Comparison of ENCODE assay signal across 1 cellular context in the genomic region with DNA sequence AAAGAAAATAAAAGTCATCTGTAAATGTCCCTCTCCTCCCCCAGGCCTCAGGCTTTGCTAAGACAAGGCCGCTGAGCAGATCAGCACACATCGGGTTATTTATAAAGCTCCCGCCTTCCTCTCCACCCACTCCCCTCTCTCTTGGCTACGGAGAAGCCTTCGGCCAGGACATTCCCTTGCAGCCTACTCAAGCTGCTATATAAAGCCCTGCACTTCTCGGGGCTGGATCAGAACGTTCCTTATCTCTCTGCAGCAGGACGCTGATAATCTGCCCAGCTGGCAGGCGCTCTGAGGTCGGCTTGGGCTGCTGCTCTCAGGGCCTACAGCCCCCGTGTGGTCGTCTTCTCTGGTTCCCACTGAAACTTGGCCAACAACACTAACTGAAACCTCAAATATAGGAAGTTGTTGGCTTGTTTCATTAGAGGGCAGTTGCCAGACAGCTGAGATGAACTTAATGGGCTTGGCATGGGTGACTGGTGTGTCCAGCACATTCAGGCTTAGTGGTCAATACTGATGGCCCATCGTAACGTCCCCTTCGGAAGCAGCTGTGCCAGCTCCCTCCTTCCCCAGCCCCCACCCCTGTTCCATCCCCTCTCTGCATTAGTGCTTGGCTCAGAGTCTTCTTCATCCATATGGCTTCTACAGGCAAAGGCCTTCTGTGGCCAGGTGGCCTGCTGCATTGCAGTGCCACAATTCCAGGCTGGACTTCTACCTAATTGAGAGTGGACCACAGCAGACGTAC.
TF ChIP-seq lines count a peak whose summit lies in the region.

No MANE protein-coding gene starts in this region.

TF ChIP-seq in GM12878, 131 proteins besides CTCF, POLR2A, EP300 and RAD21 (continued from another document and continues in another):
- TF ChIP-seq, protein P1, sequence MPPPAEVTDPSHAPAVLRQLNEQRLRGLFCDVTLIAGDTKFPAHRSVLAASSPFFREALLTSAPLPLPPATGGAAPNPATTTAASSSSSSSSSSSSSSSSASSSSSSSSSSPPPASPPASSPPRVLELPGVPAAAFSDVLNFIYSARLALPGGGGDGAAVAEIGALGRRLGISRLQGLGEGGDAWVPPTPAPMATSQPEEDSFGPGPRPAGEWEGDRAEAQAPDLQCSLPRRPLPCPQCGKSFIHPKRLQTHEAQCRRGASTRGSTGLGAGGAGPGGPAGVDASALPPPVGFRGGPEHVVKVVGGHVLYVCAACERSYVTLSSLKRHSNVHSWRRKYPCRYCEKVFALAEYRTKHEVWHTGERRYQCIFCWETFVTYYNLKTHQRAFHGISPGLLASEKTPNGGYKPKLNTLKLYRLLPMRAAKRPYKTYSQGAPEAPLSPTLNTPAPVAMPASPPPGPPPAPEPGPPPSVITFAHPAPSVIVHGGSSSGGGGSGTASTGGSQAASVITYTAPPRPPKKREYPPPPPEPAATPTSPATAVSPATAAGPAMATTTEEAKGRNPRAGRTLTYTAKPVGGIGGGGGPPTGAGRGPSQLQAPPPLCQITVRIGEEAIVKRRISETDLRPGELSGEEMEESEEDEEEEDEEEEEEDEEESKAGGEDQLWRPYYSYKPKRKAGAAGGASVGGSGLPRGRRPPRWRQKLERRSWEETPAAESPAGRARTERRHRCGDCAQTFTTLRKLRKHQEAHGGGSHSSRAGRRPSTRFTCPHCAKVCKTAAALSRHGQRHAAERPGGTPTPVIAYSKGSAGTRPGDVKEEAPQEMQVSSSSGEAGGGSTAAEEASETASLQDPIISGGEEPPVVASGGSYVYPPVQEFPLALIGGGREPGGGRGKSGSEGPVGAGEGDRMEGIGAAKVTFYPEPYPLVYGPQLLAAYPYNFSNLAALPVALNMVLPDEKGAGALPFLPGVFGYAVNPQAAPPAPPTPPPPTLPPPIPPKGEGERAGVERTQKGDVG (CRISPR knock-in tag; IDR thresholded peaks at IDR 0.05): no peak
- TF ChIP-seq ETV6 (conservative IDR thresholded peaks at IDR 0.05 in 1 of 2, IDR thresholded peaks at IDR 0.05 in 1 of 2; ENCODE audit: borderline replicate concordance in 1 of 2, low read depth in 1 of 2) (peak in 1 of 2 experiments; percentile 75; a peak in 2 of 4 replicates), NR2C2 (IDR thresholded peaks at IDR 0.05; ENCODE audit: borderline replicate concordance, control insufficient read depth, insufficient read length, low read depth) (no peak), ZNF207 (IDR thresholded peaks at IDR 0.05; ENCODE audit: borderline replicate concordance) (no peak), KDM1A (IDR thresholded peaks at IDR 0.05; ENCODE audit: borderline replicate concordance) (no peak), MTA2 (IDR thresholded peaks at IDR 0.05; ENCODE audit: low read depth) (peak; percentile 89), YY1 (IDR thresholded peaks at IDR 0.05; ENCODE audit: low read depth, low read length) (no peak), IKZF2 (IDR thresholded peaks at IDR 0.05) (peak; percentile 92 to 93), GABPA (IDR thresholded peaks at IDR 0.05; ENCODE audit: low read depth) (no peak), HDAC6 (IDR thresholded peaks at IDR 0.05; ENCODE audit: unreplicated experiment) (no peak), TCF12 (IDR thresholded peaks at IDR 0.05; ENCODE audit: low read depth, low read length) (peak; percentile 95), ZNF24 (IDR thresholded peaks at IDR 0.05) (0 out of 2 replicates have a peak, but pooled peaks have one; percentile 6), GATAD2B (conservative IDR thresholded peaks at IDR 0.05; ENCODE audit: low read depth) (peak; percentile 96), NRF1 (conservative IDR thresholded peaks at IDR 0.05; ENCODE audit: low read depth, low read length) (no peak), FOXK2 (IDR thresholded peaks at IDR 0.05) (no peak), ZNF217 (IDR thresholded peaks at IDR 0.05) (no peak), CBX3 (IDR thresholded peaks at IDR 0.05; ENCODE audit: borderline replicate concordance, low read depth) (no peak), RB1 (IDR thresholded peaks at IDR 0.05; ENCODE audit: borderline replicate concordance) (peak; percentile 42; the same call in 1 of the 2 replicates), CREM (IDR thresholded peaks at IDR 0.05; ENCODE audit: low read depth) (peak; percentile 37; the same call in 1 of the 2 replicates), HDGF (IDR thresholded peaks at IDR 0.05) (peak; percentile 39; the same call in 1 of the 2 replicates), IRF4 (IDR thresholded peaks at IDR 0.05; ENCODE audit: low read depth, low read length) (peak; percentile 78), SUZ12 (IDR thresholded peaks at IDR 0.05; ENCODE audit: unreplicated experiment) (no peak), ZSCAN29 (IDR thresholded peaks at IDR 0.05) (no peak), ZNF384 (IDR thresholded peaks at IDR 0.05; ENCODE audit: borderline replicate concordance, low read depth, low read length) (no peak), NFYA (IDR thresholded peaks at IDR 0.05; ENCODE audit: borderline replicate concordance, low read depth, low read length) (no peak), TBL1XR1 (IDR thresholded peaks at IDR 0.05; ENCODE audit: low read depth, low read length) (no peak), EZH2 (IDR thresholded peaks at IDR 0.05; ENCODE audit: borderline replicate concordance, control insufficient read depth, low read depth, low read length) (no peak), RBBP5 (conservative IDR thresholded peaks at IDR 0.05) (no peak)
- TF ChIP-seq, protein P2, sequence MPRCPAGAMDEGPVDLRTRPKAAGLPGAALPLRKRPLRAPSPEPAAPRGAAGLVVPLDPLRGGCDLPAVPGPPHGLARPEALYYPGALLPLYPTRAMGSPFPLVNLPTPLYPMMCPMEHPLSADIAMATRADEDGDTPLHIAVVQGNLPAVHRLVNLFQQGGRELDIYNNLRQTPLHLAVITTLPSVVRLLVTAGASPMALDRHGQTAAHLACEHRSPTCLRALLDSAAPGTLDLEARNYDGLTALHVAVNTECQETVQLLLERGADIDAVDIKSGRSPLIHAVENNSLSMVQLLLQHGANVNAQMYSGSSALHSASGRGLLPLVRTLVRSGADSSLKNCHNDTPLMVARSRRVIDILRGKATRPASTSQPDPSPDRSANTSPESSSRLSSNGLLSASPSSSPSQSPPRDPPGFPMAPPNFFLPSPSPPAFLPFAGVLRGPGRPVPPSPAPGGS (IDR thresholded peaks at IDR 0.05; ENCODE audit: borderline replicate concordance, insufficient read depth, low read depth, low read length, poor library complexity, severe bottlenecking): peak; percentile 70
- TF ChIP-seq, protein P3, sequence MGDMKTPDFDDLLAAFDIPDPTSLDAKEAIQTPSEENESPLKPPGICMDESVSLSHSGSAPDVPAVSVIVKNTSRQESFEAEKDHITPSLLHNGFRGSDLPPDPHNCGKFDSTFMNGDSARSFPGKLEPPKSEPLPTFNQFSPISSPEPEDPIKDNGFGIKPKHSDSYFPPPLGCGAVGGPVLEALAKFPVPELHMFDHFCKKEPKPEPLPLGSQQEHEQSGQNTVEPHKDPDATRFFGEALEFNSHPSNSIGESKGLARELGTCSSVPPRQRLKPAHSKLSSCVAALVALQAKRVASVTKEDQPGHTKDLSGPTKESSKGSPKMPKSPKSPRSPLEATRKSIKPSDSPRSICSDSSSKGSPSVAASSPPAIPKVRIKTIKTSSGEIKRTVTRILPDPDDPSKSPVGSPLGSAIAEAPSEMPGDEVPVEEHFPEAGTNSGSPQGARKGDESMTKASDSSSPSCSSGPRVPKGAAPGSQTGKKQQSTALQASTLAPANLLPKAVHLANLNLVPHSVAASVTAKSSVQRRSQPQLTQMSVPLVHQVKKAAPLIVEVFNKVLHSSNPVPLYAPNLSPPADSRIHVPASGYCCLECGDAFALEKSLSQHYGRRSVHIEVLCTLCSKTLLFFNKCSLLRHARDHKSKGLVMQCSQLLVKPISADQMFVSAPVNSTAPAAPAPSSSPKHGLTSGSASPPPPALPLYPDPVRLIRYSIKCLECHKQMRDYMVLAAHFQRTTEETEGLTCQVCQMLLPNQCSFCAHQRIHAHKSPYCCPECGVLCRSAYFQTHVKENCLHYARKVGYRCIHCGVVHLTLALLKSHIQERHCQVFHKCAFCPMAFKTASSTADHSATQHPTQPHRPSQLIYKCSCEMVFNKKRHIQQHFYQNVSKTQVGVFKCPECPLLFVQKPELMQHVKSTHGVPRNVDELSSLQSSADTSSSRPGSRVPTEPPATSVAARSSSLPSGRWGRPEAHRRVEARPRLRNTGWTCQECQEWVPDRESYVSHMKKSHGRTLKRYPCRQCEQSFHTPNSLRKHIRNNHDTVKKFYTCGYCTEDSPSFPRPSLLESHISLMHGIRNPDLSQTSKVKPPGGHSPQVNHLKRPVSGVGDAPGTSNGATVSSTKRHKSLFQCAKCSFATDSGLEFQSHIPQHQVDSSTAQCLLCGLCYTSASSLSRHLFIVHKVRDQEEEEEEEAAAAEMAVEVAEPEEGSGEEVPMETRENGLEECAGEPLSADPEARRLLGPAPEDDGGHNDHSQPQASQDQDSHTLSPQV (IDR thresholded peaks at IDR 0.05): no peak
- TF ChIP-seq, protein P4, sequence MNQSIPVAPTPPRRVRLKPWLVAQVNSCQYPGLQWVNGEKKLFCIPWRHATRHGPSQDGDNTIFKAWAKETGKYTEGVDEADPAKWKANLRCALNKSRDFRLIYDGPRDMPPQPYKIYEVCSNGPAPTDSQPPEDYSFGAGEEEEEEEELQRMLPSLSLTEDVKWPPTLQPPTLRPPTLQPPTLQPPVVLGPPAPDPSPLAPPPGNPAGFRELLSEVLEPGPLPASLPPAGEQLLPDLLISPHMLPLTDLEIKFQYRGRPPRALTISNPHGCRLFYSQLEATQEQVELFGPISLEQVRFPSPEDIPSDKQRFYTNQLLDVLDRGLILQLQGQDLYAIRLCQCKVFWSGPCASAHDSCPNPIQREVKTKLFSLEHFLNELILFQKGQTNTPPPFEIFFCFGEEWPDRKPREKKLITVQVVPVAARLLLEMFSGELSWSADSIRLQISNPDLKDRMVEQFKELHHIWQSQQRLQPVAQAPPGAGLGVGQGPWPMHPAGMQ (IDR thresholded peaks at IDR 0.05; ENCODE audit: borderline replicate concordance): no peak
- TF ChIP-seq, protein P5, sequence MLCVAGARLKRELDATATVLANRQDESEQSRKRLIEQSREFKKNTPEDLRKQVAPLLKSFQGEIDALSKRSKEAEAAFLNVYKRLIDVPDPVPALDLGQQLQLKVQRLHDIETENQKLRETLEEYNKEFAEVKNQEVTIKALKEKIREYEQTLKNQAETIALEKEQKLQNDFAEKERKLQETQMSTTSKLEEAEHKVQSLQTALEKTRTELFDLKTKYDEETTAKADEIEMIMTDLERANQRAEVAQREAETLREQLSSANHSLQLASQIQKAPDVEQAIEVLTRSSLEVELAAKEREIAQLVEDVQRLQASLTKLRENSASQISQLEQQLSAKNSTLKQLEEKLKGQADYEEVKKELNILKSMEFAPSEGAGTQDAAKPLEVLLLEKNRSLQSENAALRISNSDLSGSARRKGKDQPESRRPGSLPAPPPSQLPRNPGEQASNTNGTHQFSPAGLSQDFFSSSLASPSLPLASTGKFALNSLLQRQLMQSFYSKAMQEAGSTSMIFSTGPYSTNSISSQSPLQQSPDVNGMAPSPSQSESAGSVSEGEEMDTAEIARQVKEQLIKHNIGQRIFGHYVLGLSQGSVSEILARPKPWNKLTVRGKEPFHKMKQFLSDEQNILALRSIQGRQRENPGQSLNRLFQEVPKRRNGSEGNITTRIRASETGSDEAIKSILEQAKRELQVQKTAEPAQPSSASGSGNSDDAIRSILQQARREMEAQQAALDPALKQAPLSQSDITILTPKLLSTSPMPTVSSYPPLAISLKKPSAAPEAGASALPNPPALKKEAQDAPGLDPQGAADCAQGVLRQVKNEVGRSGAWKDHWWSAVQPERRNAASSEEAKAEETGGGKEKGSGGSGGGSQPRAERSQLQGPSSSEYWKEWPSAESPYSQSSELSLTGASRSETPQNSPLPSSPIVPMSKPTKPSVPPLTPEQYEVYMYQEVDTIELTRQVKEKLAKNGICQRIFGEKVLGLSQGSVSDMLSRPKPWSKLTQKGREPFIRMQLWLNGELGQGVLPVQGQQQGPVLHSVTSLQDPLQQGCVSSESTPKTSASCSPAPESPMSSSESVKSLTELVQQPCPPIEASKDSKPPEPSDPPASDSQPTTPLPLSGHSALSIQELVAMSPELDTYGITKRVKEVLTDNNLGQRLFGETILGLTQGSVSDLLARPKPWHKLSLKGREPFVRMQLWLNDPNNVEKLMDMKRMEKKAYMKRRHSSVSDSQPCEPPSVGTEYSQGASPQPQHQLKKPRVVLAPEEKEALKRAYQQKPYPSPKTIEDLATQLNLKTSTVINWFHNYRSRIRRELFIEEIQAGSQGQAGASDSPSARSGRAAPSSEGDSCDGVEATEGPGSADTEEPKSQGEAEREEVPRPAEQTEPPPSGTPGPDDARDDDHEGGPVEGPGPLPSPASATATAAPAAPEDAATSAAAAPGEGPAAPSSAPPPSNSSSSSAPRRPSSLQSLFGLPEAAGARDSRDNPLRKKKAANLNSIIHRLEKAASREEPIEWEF (IDR thresholded peaks at IDR 0.05; ENCODE audit: insufficient replicate concordance, low read depth, low read length): no peak
- TF ChIP-seq, protein P6, sequence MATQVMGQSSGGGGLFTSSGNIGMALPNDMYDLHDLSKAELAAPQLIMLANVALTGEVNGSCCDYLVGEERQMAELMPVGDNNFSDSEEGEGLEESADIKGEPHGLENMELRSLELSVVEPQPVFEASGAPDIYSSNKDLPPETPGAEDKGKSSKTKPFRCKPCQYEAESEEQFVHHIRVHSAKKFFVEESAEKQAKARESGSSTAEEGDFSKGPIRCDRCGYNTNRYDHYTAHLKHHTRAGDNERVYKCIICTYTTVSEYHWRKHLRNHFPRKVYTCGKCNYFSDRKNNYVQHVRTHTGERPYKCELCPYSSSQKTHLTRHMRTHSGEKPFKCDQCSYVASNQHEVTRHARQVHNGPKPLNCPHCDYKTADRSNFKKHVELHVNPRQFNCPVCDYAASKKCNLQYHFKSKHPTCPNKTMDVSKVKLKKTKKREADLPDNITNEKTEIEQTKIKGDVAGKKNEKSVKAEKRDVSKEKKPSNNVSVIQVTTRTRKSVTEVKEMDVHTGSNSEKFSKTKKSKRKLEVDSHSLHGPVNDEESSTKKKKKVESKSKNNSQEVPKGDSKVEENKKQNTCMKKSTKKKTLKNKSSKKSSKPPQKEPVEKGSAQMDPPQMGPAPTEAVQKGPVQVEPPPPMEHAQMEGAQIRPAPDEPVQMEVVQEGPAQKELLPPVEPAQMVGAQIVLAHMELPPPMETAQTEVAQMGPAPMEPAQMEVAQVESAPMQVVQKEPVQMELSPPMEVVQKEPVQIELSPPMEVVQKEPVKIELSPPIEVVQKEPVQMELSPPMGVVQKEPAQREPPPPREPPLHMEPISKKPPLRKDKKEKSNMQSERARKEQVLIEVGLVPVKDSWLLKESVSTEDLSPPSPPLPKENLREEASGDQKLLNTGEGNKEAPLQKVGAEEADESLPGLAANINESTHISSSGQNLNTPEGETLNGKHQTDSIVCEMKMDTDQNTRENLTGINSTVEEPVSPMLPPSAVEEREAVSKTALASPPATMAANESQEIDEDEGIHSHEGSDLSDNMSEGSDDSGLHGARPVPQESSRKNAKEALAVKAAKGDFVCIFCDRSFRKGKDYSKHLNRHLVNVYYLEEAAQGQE (IDR thresholded peaks at IDR 0.05; ENCODE audit: low read depth, low read length): no peak
- TF ChIP-seq, protein P7, sequence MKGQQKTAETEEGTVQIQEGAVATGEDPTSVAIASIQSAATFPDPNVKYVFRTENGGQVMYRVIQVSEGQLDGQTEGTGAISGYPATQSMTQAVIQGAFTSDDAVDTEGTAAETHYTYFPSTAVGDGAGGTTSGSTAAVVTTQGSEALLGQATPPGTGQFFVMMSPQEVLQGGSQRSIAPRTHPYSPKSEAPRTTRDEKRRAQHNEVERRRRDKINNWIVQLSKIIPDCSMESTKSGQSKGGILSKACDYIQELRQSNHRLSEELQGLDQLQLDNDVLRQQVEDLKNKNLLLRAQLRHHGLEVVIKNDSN (IDR thresholded peaks at IDR 0.05; ENCODE audit: borderline replicate concordance, extremely low read length, insufficient read depth, low read depth, low read length): no peak
